8 cellular contexts compared by ENCODE assay signal in genomic region chr19:40403262-40403984, GRCh38. TPM values are rescaled to one million over a fixed set of nuclear protein-coding genes. Genes with fewer than 3 reads are reported as not detected.
DNase-seq lines count a peak whose midpoint lies in the region; ATAC-seq and TF ChIP-seq lines count a peak whose summit lies in the region.

No MANE protein-coding gene starts in this region.

- H3K9ac ChIP-seq in colonic mucosa (ENCODE audit: low read depth in 2 of 2, low read length in 2 of 2), result peak overlapping the region; percentile 28 to 64
- H3K9ac ChIP-seq in liver (ENCODE audit: low read depth in 1 of 2, low read length in 2 of 2), result peak overlapping the region in 1 of 2 donors; percentile 16

- no peak for TF ChIP-seq CTCF in colonic mucosa (IDR thresholded peaks at IDR 0.05)
- TF ChIP-seq CTCF in liver (IDR thresholded peaks at IDR 0.05; ENCODE audit: low read depth, low read length, missing input control), result no peak

- intact Hi-C loops in colonic mucosa (cut with DNase I), result no loop called here

- TF ChIP-seq RAD21 in liver (IDR thresholded peaks at IDR 0.05), result no peak

- H3K36me3 ChIP-seq in colonic mucosa, result no peaks in the 10 kb centered on the region
- H3K36me3 ChIP-seq in liver (ENCODE audit: control insufficient read depth in 4 of 4, insufficient read depth in 3 of 4, low read depth in 1 of 4, low read length in 3 of 4), result no peaks in the 10 kb centered on the region

- WGBS in liver, result under 1% methylated on average over 41 of the region's 41 CpGs

- no peaks in the 10 kb centered on the region for H3K27me3 ChIP-seq in colonic mucosa
- H3K27me3 ChIP-seq in liver (ENCODE audit: control insufficient read depth in 4 of 4, insufficient read depth in 4 of 4, low read length in 3 of 4), result no peaks in the 10 kb centered on the region

- peak; percentile 72 for DNase-seq in NK-92 treated with Interleukin-12 subunit alpha and Interleukin-12 subunit beta, amount 100 ng/mL, for 24 hours (lab: John Stamatoyannopoulos, UW)
- DNase-seq in NK-92 (lab: John Stamatoyannopoulos, UW; ENCODE audit: unreplicated experiment) (no peak), NCI-H345 (lab: John Stamatoyannopoulos, UW) (peak; percentile 92), colonic mucosa (peak; percentile 96)
- peak; percentile 70 to 74 for DNase-seq in activated CD4-positive, alpha-beta T cell treated with anti-CD3 and anti-CD28 coated beads for 4 hours
- DNase-seq in stimulated activated CD4-positive, alpha-beta T cell treated with anti-CD3 and anti-CD28 coated beads, Interleukin-4, amount 100 ng/mL, for 4 hours, result peak; percentile 60 to 74

- H3K27ac ChIP-seq in colonic mucosa, result peak overlapping the region; percentile 65
- H3K27ac ChIP-seq in liver (ENCODE audit: low read depth in 1 of 2, low read length in 2 of 2), result peak overlapping the region; percentile 67 to 68

- H3K4me3 ChIP-seq in colonic mucosa (peak overlapping the region; percentile 60), liver (ENCODE audit: low read depth in 1 of 3, low read length in 3 of 3) (peak overlapping the region; percentile 57 to 71 (median 63))

- H3K9me3 ChIP-seq in colonic mucosa, result no peaks in the 10 kb centered on the region
- H3K9me3 ChIP-seq in liver (ENCODE audit: control insufficient read depth in 4 of 4, low read length in 3 of 4), result no peaks in the 10 kb centered on the region

- H3K4me1 ChIP-seq in colonic mucosa, result no peaks in the 10 kb centered on the region
- H3K4me1 ChIP-seq in liver (ENCODE audit: control insufficient read depth in 4 of 4, insufficient read depth in 4 of 4, low read length in 3 of 4), result peaks cover 4 to 13% (median 6%) of the 10 kb centered on the region in 4 donors

- peak; percentile 55 for ATAC-seq in HG03039 (IDR thresholded peaks at IDR 0.05; ENCODE audit: unreplicated experiment)

TF ChIP-seq in liver, 16 proteins besides CTCF, POLR2A, EP300 and RAD21:
- TF ChIP-seq YY1 (IDR thresholded peaks at IDR 0.05) (peak; percentile 42), SP1 (IDR thresholded peaks at IDR 0.05) (peak; percentile 36), EGR1 (IDR thresholded peaks at IDR 0.05; ENCODE audit: low read depth in 2 of 2) (peak in 1 of 2 donors; percentile 66), TAF1 (conservative IDR thresholded peaks at IDR 0.05) (no peak), HNF4A (conservative IDR thresholded peaks at IDR 0.05) (peak; percentile 29 to 48), REST (IDR thresholded peaks at IDR 0.05) (peak; percentile 1), FOXA2 (IDR thresholded peaks at IDR 0.05) (no peak), RXRA (IDR thresholded peaks at IDR 0.05) (peak in 1 of 2 donors; percentile 30)

RNA-seq across cellular contexts. Expression of gene PRX, which starts 9.8 kb away (rescaled TPM):
- total RNA-seq in colonic mucosa, result 1 to 10 TPM; 1.4 to 1.7 TPM
- 1 to 10 TPM in 1 of 2 donors, under 1 TPM in 1; 0.56 to 1.0 TPM for total RNA-seq in liver
- polyA plus RNA-seq in liver, result under 1 TPM; 0.03 to 0.47 TPM

RNA-seq across cellular contexts. Expression of gene HIPK4, which starts 13.4 kb away (rescaled TPM):
- total RNA-seq in colonic mucosa, result not detected
- total RNA-seq in liver, result under 1 TPM in 1 of 2 donors, not detected in 1; 0.17 TPM
- polyA plus RNA-seq in liver, result under 1 TPM in 1 of 2 donors, not detected in 1; 0.02 TPM

RNA-seq across cellular contexts. Expression of gene SERTAD1, which starts 22.4 kb away (rescaled TPM):
- total RNA-seq in colonic mucosa (10 to 100 TPM in 1 of 2 donors, 1 to 10 TPM in 1; 8.7 to 16.0 TPM), liver (1 to 10 TPM; 3.7 to 6.0 TPM)
- 1 to 10 TPM; 3.6 to 6.8 TPM for polyA plus RNA-seq in liver

RNA-seq across cellular contexts. Expression of gene SERTAD3, which starts 40.7 kb away (rescaled TPM):
- total RNA-seq in colonic mucosa (10 to 100 TPM; 26.5 to 36.0 TPM), liver (1 to 10 TPM; 6.9 to 7.0 TPM)
- 1 to 10 TPM; 6.1 to 8.9 TPM for polyA plus RNA-seq in liver

RNA-seq across cellular contexts. Expression of gene PLD3, which starts 54.9 kb away (rescaled TPM):
- total RNA-seq in colonic mucosa, result 100 to 1,000 TPM in 1 of 2 donors, 10 to 100 TPM in 1; 82.3 to 138 TPM
- total RNA-seq in liver, result 100 to 1,000 TPM in 1 of 2 donors, 10 to 100 TPM in 1; 88.9 to 122 TPM
- 100 to 1,000 TPM in 1 of 2 donors, 10 to 100 TPM in 1; 56.0 to 125 TPM for polyA plus RNA-seq in liver
